Comparison of ENCODE assay signal across 8 cellular contexts in the genomic region with DNA sequence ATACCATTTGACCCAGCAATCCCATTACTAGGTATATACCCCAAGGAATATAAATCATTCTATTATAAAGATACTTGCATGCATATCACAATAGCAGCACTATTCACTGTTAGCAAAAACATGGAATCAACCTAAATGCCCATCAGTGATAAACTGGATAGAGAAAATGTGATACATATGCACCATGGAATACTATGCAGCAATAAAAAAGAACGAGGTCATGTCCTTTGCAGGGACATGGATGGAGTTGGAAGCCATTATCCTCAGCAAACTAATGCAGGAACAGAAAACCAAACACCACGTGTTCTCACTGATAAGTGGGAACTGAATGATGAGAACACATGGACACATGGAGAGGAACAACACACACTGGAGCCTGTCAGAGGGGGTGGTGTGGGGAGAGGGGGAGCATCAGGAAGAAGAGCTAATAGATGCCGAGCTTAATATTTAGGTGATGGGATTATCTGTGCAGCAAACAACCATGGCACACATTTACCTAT. TPM values are rescaled to one million over a fixed set of nuclear protein-coding genes. Genes with fewer than 3 reads are reported as not detected.
"Had no signal": no experiment of that assay in that cellular context is flagged by ENCODE, and none has a peak within 500 bp of the region (broad histone marks: within the 10 kb centered on the region; RNA-seq: fewer than 3 reads in every experiment).

No MANE protein-coding gene starts in this region.

RNA-seq across cellular contexts. Expression of a gene that starts 31.3 kb away (rescaled TPM):
- total RNA-seq: osteoblast, progenitor cell of endocrine pancreas, psoas muscle, renal cortical epithelial cell, sciatic nerve, subcutaneous adipose tissue, thoracic aorta, tibial nerve had no signal
